ENCODE assay signal across 30 cellular contexts in the genomic region with DNA sequence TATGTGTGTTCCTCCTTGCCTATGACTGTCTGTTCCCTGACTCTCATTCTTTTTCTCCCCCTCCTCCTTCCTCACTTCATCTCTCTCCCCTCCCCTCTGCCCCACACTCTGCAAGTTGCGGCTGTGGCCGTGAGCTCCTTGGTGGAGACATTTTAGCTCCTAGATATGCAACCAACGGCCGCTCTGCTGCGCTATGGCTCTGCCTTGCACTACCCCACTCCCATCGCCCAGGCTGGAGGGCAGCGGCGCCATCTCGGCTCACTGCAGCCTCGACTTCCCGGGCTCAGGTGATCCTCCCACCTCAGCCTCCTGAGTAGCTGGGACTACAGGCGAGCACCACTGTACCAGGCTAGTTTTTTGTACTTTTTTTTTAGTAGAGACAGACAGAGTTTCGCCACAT. TPM values are rescaled to one million over a fixed set of nuclear protein-coding genes. Genes with fewer than 3 reads are reported as not detected.
A peak's percentile ranks its signal among the peaks of the same experiment; 100 is the strongest.
DNase-seq lines count a peak whose midpoint lies in the region; TF ChIP-seq lines count a peak whose summit lies in the region.
"Had no signal": no experiment of that assay in that cellular context is flagged by ENCODE, and none has a peak within 500 bp of the region (broad histone marks: within the 10 kb centered on the region; RNA-seq: fewer than 3 reads in every experiment).

No MANE protein-coding gene starts in this region.

- POLR2A ChIA-PET in HEK293T (lab: Yijun Ruan, JAX): no interaction called here

- intact Hi-C loops in esophagus muscularis mucosa (cut with DNase I) (no loop called here), colonic mucosa (cut with DNase I) (loop anchor here (5.0 kb wide), 2 partner anchors 62 to 63 kb away; no protein-coding TSS in a partner anchor)

- no peaks in the 10 kb centered on the region for H3K9me3 ChIP-seq in esophagus muscularis mucosa
- no peaks in the 10 kb centered on the region for H3K9me3 ChIP-seq in liver (ENCODE audit: control insufficient read depth in 4 of 4, low read length in 3 of 4)
- H3K9me3 ChIP-seq in colonic mucosa: no peaks in the 10 kb centered on the region
- H3K9me3 ChIP-seq: BE2C, BLaER1 had no signal

- H3K4me1 ChIP-seq in esophagus muscularis mucosa (peaks cover 0 to 13% (median 4%) of the 10 kb centered on the region in 4 donors), liver (ENCODE audit: control insufficient read depth in 4 of 4, insufficient read depth in 4 of 4, low read length in 3 of 4) (peaks cover 0 to 32% (median 21%) of the 10 kb centered on the region in 4 donors), colonic mucosa (no peaks in the 10 kb centered on the region)
- H3K4me1 ChIP-seq: BE2C, BLaER1 had no signal

- CTCF ChIA-PET in HEK293T (lab: Yijun Ruan, JAX): no interaction called here

- H3K27ac ChIP-seq in esophagus muscularis mucosa (replicated peaks in 1 of 4) (no peak overlapping the region), liver (ENCODE audit: low read depth in 1 of 2, low read length in 2 of 2) (peak overlapping the region; percentile 52 to 62), colonic mucosa (no peak overlapping the region)
- H3K27ac ChIP-seq: BLaER1 had no signal

- H3K4me3 ChIP-seq in esophagus muscularis mucosa: no peak overlapping the region
- no peak overlapping the region for H3K4me3 ChIP-seq in liver (ENCODE audit: low read depth in 1 of 3, low read length in 3 of 3)
- H3K4me3 ChIP-seq in colonic mucosa: no peak overlapping the region
- H3K4me3 ChIP-seq: BLaER1, GM12878 had no signal

- H3K9ac ChIP-seq in liver (ENCODE audit: low read depth in 1 of 2, low read length in 2 of 2) (no peak overlapping the region), colonic mucosa (ENCODE audit: low read depth in 2 of 2, low read length in 2 of 2) (no peak overlapping the region)
- H3K9ac ChIP-seq: BLaER1 had no signal

- TF ChIP-seq CTCF in esophagus muscularis mucosa (IDR thresholded peaks at IDR 0.05): no peak
- TF ChIP-seq CTCF in glutamatergic neuron (IDR thresholded peaks at IDR 0.05; ENCODE audit: partially characterized antibody, unreplicated experiment): no peak
- no peak for TF ChIP-seq CTCF in liver (IDR thresholded peaks at IDR 0.05; ENCODE audit: low read depth, low read length, missing input control)
- no peak for TF ChIP-seq CTCF in nephron progenitor cell (IDR thresholded peaks at IDR 0.05)
- TF ChIP-seq CTCF in colonic mucosa (IDR thresholded peaks at IDR 0.05): no peak

- H3K9me3 Mint-ChIP-seq in glutamatergic neuron (ENCODE audit: unreplicated experiment) (peaks cover 3% of the 10 kb centered on the region), nephron progenitor cell (no peaks in the 10 kb centered on the region)
- H3K9me3 Mint-ChIP-seq: CD4-positive, alpha-beta memory T cell; CD8-positive, alpha-beta memory T cell had no signal

- WGBS in esophagus muscularis mucosa: 89% methylated on average over 13 of the region's 13 CpGs
- WGBS in liver: 94% methylated on average over 13 of the region's 13 CpGs

- TF ChIP-seq EP300 in esophagus muscularis mucosa (IDR thresholded peaks at IDR 0.05): no peak

- TF ChIP-seq POLR2A in esophagus muscularis mucosa (IDR thresholded peaks at IDR 0.05; ENCODE audit: low read depth): no peak

- H3K27me3 Mint-ChIP-seq in glutamatergic neuron (ENCODE audit: unreplicated experiment) (peaks cover 10% of the 10 kb centered on the region), nephron progenitor cell (ENCODE audit: low read depth, poor library complexity) (peaks cover 19% of the 10 kb centered on the region)

- no peak for TF ChIP-seq RAD21 in liver (IDR thresholded peaks at IDR 0.05)

- H3K4me3 Mint-ChIP-seq in glutamatergic neuron (ENCODE audit: unreplicated experiment): peak overlapping the region; percentile 27
- no peak overlapping the region for H3K4me3 Mint-ChIP-seq in nephron progenitor cell
- H3K4me3 Mint-ChIP-seq: CD14-positive monocyte; CD4-positive, alpha-beta memory T cell; CD4-positive, CD25-positive, alpha-beta regulatory T cell; CD8-positive, alpha-beta memory T cell had no signal

- no peak overlapping the region for H3K27ac Mint-ChIP-seq in glutamatergic neuron (ENCODE audit: unreplicated experiment)
- peak overlapping the region; percentile 5 for H3K27ac Mint-ChIP-seq in nephron progenitor cell
- H3K27ac Mint-ChIP-seq: CD14-positive monocyte; CD4-positive, alpha-beta memory T cell had no signal

- no peaks in the 10 kb centered on the region for H3K27me3 ChIP-seq in esophagus muscularis mucosa
- no peaks in the 10 kb centered on the region for H3K27me3 ChIP-seq in liver (ENCODE audit: control insufficient read depth in 4 of 4, insufficient read depth in 4 of 4, low read length in 3 of 4)
- H3K27me3 ChIP-seq in colonic mucosa: no peaks in the 10 kb centered on the region
- H3K27me3 ChIP-seq: BLaER1 had no signal

- peak; percentile 39 for DNase-seq in esophagus muscularis mucosa (ENCODE audit: extremely low spot score)
- DNase-seq in glutamatergic neuron: no peak
- DNase-seq in nephron progenitor cell: no peak
- DNase-seq in NCI-H2029 treated with DMSO at 0.1 percent for 48 hours (lab: John Stamatoyannopoulos, UW): no peak
- DNase-seq in colonic mucosa: no peak
- DNase-seq in HEK293T (ENCODE audit: extremely low spot score): no peak
- no peak for DNase-seq in T-helper 9 cell
- DNase-seq: 8988T; ACHN; BE2C; C1 segment of cervical spinal cord; CD4-positive, alpha-beta memory T cell; CD4-positive, CD25-positive, alpha-beta regulatory T cell; CD8-positive, alpha-beta memory T cell; COR-L47; DMS 273 treated with DMSO at 0.1 percent for 48 hours; DMS153; DMS53; DMS79; DND-41; EL; GDM1 had no signal

- H3K36me3 ChIP-seq in esophagus muscularis mucosa (no peaks in the 10 kb centered on the region), liver (ENCODE audit: control insufficient read depth in 4 of 4, insufficient read depth in 3 of 4, low read depth in 1 of 4, low read length in 3 of 4) (no peaks in the 10 kb centered on the region), colonic mucosa (no peaks in the 10 kb centered on the region)
- H3K36me3 ChIP-seq: BE2C, BLaER1 had no signal

- peaks cover 3% of the 10 kb centered on the region for H3K36me3 Mint-ChIP-seq in glutamatergic neuron (ENCODE audit: unreplicated experiment)
- no peaks in the 10 kb centered on the region for H3K36me3 Mint-ChIP-seq in nephron progenitor cell (ENCODE audit: low read depth)
- H3K36me3 Mint-ChIP-seq: CD14-positive monocyte; CD4-positive, alpha-beta memory T cell; CD4-positive, CD25-positive, alpha-beta regulatory T cell; CD8-positive, alpha-beta memory T cell had no signal

- H3K4me1 Mint-ChIP-seq in glutamatergic neuron (ENCODE audit: low read depth, unreplicated experiment): peaks cover 11% of the 10 kb centered on the region
- no peaks in the 10 kb centered on the region for H3K4me1 Mint-ChIP-seq in nephron progenitor cell
- H3K4me1 Mint-ChIP-seq: CD14-positive monocyte had no signal

TF ChIP-seq in liver, 16 proteins besides CTCF, POLR2A, EP300 and RAD21 (continues in another document):
- TF ChIP-seq RXRA (IDR thresholded peaks at IDR 0.05): no peak
- TF ChIP-seq EGR1 (IDR thresholded peaks at IDR 0.05; ENCODE audit: low read depth in 2 of 2): no peak
- no peak for TF ChIP-seq FOXA2 (IDR thresholded peaks at IDR 0.05)
- TF ChIP-seq JUND (IDR thresholded peaks at IDR 0.05): no peak

TF ChIP-seq in HEK293T, 16 proteins besides CTCF, POLR2A, EP300 and RAD21:
- no peak for TF ChIP-seq FOXM1 (IDR thresholded peaks at IDR 0.05; ENCODE audit: borderline replicate concordance)
- no peak for TF ChIP-seq L3MBTL2 (conservative IDR thresholded peaks at IDR 0.05)
- no peak for TF ChIP-seq ZNF384 (IDR thresholded peaks at IDR 0.05)
- no peak for TF ChIP-seq BHLHE40 (IDR thresholded peaks at IDR 0.05; ENCODE audit: borderline replicate concordance)
- TF ChIP-seq SP1 (IDR thresholded peaks at IDR 0.05): no peak
- TF ChIP-seq, protein P1, sequence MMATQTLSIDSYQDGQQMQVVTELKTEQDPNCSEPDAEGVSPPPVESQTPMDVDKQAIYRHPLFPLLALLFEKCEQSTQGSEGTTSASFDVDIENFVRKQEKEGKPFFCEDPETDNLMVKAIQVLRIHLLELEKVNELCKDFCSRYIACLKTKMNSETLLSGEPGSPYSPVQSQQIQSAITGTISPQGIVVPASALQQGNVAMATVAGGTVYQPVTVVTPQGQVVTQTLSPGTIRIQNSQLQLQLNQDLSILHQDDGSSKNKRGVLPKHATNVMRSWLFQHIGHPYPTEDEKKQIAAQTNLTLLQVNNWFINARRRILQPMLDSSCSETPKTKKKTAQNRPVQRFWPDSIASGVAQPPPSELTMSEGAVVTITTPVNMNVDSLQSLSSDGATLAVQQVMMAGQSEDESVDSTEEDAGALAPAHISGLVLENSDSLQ (IDR thresholded peaks at IDR 0.05): no peak
- no peak for TF ChIP-seq LEF1 (IDR thresholded peaks at IDR 0.05; ENCODE audit: borderline replicate concordance)
- no peak for TF ChIP-seq FOXA1 (IDR thresholded peaks at IDR 0.05)
- TF ChIP-seq TARDBP (IDR thresholded peaks at IDR 0.05): no peak
- no peak for TF ChIP-seq SUZ12 (IDR thresholded peaks at IDR 0.05)
- TF ChIP-seq FOXK2 (IDR thresholded peaks at IDR 0.05): no peak
- no peak for TF ChIP-seq NFRKB (IDR thresholded peaks at IDR 0.05)
- no peak for TF ChIP-seq HDGF (IDR thresholded peaks at IDR 0.05; ENCODE audit: borderline replicate concordance)
- no peak for TF ChIP-seq ELF4 (IDR thresholded peaks at IDR 0.05)
- no peak for TF ChIP-seq CTBP1 (IDR thresholded peaks at IDR 0.05; ENCODE audit: borderline replicate concordance)
- TF ChIP-seq ARNT (IDR thresholded peaks at IDR 0.05): no peak
TF ChIP-seq in HEK293T: peak in this region for 0.

RNA-seq across cellular contexts. Expression of a gene that starts 5.5 kb away (rescaled TPM):
- total RNA-seq in esophagus muscularis mucosa: not detected
- total RNA-seq in glutamatergic neuron (ENCODE audit: unreplicated experiment): not detected
- under 1 TPM; 0.08 to 0.19 TPM for total RNA-seq in liver
- under 1 TPM in 1 of 2 donors, not detected in 1; 0.15 TPM for polyA plus RNA-seq in liver
- total RNA-seq in colonic mucosa: 100 to 1,000 TPM in 1 of 2 donors, 10 to 100 TPM in 1; 90.2 to 169 TPM
- total RNA-seq: A673; CD4-positive, CD25-positive, alpha-beta regulatory T cell; Daoy; G401; GM12878 had no signal
- polyA plus RNA-seq: AG04450, CD14-positive monocyte, GM12878 had no signal

RNA-seq across cellular contexts. Expression of a gene that starts 37.0 kb away (rescaled TPM):
- total RNA-seq in esophagus muscularis mucosa (1 to 10 TPM in 1 of 4 donors, under 1 TPM in 1, not detected in 2; 0.83 to 1.1 TPM), glutamatergic neuron (ENCODE audit: unreplicated experiment) (not detected), liver (100 to 1,000 TPM; 297 to 846 TPM), colonic mucosa (100 to 1,000 TPM; 271 to 374 TPM)
- polyA plus RNA-seq in liver: 100 to 1,000 TPM; 836 to 944 TPM
- total RNA-seq: A673; CD4-positive, alpha-beta memory T cell; CD4-positive, CD25-positive, alpha-beta regulatory T cell; CD8-positive, alpha-beta memory T cell; Daoy; G401 had no signal
- polyA plus RNA-seq: AG04450; CD14-positive monocyte; CD4-positive, alpha-beta memory T cell; CD4-positive, CD25-positive, alpha-beta regulatory T cell; CD8-positive, alpha-beta memory T cell; GM12878 had no signal

Comparison
In these comparisons a context has a peak if more than half of its experiments do, and no peak if none do; other contexts are left out.
1. H3K27ac ChIP-seq: peak in liver (2 of 2); none in esophagus muscularis mucosa (0 of 4) and colonic mucosa (single experiment).
2. RNA of a gene that starts 5.5 kb away (total RNA-seq): 90.2 to 169 TPM in colonic mucosa; 0.08 to 0.19 TPM in liver, not detected in esophagus muscularis mucosa and not detected in glutamatergic neuron (single experiment); every median in the first group is over 10 times any median in the second.
3. RNA of a gene that starts 37.0 kb away (total RNA-seq): 297 to 846 TPM in liver and 271 to 374 TPM in colonic mucosa; 0.83 to 1.1 TPM in esophagus muscularis mucosa and not detected in glutamatergic neuron (single experiment); every median in the first group is over 100 times any median in the second.